ENCODE assay signal across 11 cellular contexts in genomic region chr12:29320295-29321090, GRCh38.
A peak's percentile ranks its signal among the peaks of the same experiment; 100 is the strongest.
DNase-seq lines count a peak whose midpoint lies in the region; ATAC-seq lines count a peak whose summit lies in the region.
"Had no signal": no experiment of that assay in that cellular context is flagged by ENCODE, and none has a peak within 500 bp of the region (broad histone marks: within the 10 kb centered on the region; RNA-seq: fewer than 3 reads in every experiment).

No MANE protein-coding gene starts in this region.

- ATAC-seq in GM18868 (IDR thresholded peaks at IDR 0.05; ENCODE audit: unreplicated experiment) (no peak), GM21381 (IDR thresholded peaks at IDR 0.05; ENCODE audit: unreplicated experiment) (no peak), GM21447 (IDR thresholded peaks at IDR 0.05; ENCODE audit: unreplicated experiment) (no peak)

- in situ Hi-C loops in ACHN (cut with HindIII; ENCODE audit: low pct_ligation_motif_present, low pct_unique_long_range_greater_than_20kb, low sequenced_read_pairs), result no loop called here

- peak; percentile 60 for DNase-seq in ACHN
- DNase-seq in HS-27A (ENCODE audit: low read depth), result peak; percentile 84
- DNase-seq in astrocyte of the hippocampus (ENCODE audit: low read depth, low spot score), result peak; percentile 79
- peak; percentile 68 for DNase-seq in hepatic stellate cell (ENCODE audit: low spot score)
- no peak for DNase-seq in hypothalamus (lab: John Stamatoyannopoulos, UW)
- DNase-seq: naive B cell, NCI-H1092, NCI-H446 had no signal

Comparison
In these comparisons a context has a peak if more than half of its experiments do, and no peak if none do; other contexts are left out.
1. DNase-seq: peak in ACHN (single experiment), HS-27A (single experiment), astrocyte of the hippocampus (single experiment) and hepatic stellate cell (single experiment); none in hypothalamus (0 of 51).